Comparison of ENCODE assay signal across 20 cellular contexts in genomic region chr7:30003098-30003497, GRCh38. TPM values are rescaled to one million over a fixed set of nuclear protein-coding genes. Genes with fewer than 3 reads are reported as not detected.
DNase-seq lines count a peak whose midpoint lies in the region; ATAC-seq, FAIRE-seq and TF ChIP-seq lines count a peak whose summit lies in the region.
"Had no signal": no experiment of that assay in that cellular context is flagged by ENCODE, and none has a peak within 500 bp of the region (broad histone marks: within the 10 kb centered on the region; RNA-seq: fewer than 3 reads in every experiment).

No MANE protein-coding gene starts in this region.

- H3K18ac ChIP-seq in trophoblast cell (ENCODE audit: low read length): no peak overlapping the region

- no peak for TF ChIP-seq EP300 in K562 (IDR thresholded peaks at IDR 0.05; ENCODE audit: low read length)

- 5% methylated on average over 6 of the region's 6 CpGs for WGBS in K562 (ENCODE audit: insufficient coverage, low coverage, missing lambda C conversion rate)
- WGBS in trophoblast cell (ENCODE audit: extremely low coverage, insufficient coverage, insufficient read length): no CpG with 5 or more reads among the region's 6 CpGs

- H3K14ac ChIP-seq in trophoblast cell (ENCODE audit: low read length): no peak overlapping the region

- in situ Hi-C loops in K562 (cut with MboI): no loop called here

- no peak overlapping the region for H4K8ac ChIP-seq in trophoblast cell (ENCODE audit: low read depth, low read length)

- no peaks in the 10 kb centered on the region for H3K9me2 ChIP-seq in GM23338 (ENCODE audit: insufficient read depth)

- FAIRE-seq in K562 (lab: Jason Lieb, UNC): no peak
- FAIRE-seq: GM12878, GM19239, H54 had no signal

- TF ChIP-seq RAD21 in K562 (CRISPR knock-in tag; conservative IDR thresholded peaks at IDR 0.05 in 1 of 2, IDR thresholded peaks at IDR 0.05 in 1 of 2): no peak

- peaks cover 3% of the 10 kb centered on the region; the same call in 1 of the 3 replicates for H3K36me3 Mint-ChIP-seq in GM23338 (ENCODE audit: low read depth)
- H3K36me3 Mint-ChIP-seq in activated CD4-positive, alpha-beta memory T cell treated with anti-CD3 and anti-CD28 coated beads for 36 hours: peaks cover 1% of the 10 kb centered on the region
- H3K36me3 Mint-ChIP-seq: CD4-positive, CD25-positive, alpha-beta regulatory T cell had no signal

- H4K12ac ChIP-seq in trophoblast cell (ENCODE audit: low read depth, low read length): no peak overlapping the region

- H3K27ac ChIP-seq in GM23338 (ENCODE audit: low read depth) (no peak overlapping the region), K562 (ENCODE audit: extremely low read depth, low read depth, low read length) (no peak overlapping the region), trophoblast cell (ENCODE audit: low read depth, low read length) (no peak overlapping the region)
- H3K27ac ChIP-seq: GM23248, KMS-11 had no signal

- DNase-seq in GM23338 (ENCODE audit: low spot score): peak; percentile 71
- DNase-seq in K562 (ENCODE audit: extremely low read depth in 1 of 4, low spot score in 3 of 4): no peak
- peak; percentile 38 for DNase-seq in left kidney (ENCODE audit: low read depth, low spot score)
- peak; percentile 71 to 90 for DNase-seq in trophoblast cell
- DNase-seq in UCSD-AML1 (lab: John Stamatoyannopoulos, UW; ENCODE audit: unreplicated experiment): no peak
- no peak for DNase-seq in activated CD4-positive, alpha-beta memory T cell treated with anti-CD3 and anti-CD28 coated beads for 36 hours
- DNase-seq: BE2C; C1 segment of cervical spinal cord; CD4-positive, CD25-positive, alpha-beta regulatory T cell; CD8-positive, alpha-beta memory T cell; COR-L47; DMS 273 treated with DMSO at 0.1 percent for 48 hours; DMS53; GF-D8; GM23248 had no signal

- H2BK5ac ChIP-seq in trophoblast cell (ENCODE audit: low read depth, low read length, poor library complexity): no peak overlapping the region

- no peaks in the 10 kb centered on the region for H3F3A ChIP-seq in GM23338 (replicated peaks; ENCODE audit: low read depth)

- no peaks in the 10 kb centered on the region for H3K79me2 ChIP-seq in GM23338 (replicated peaks; ENCODE audit: insufficient read depth)
- H3K79me2 ChIP-seq in K562 (ENCODE audit: control insufficient read depth, insufficient read depth, low read length): no peaks in the 10 kb centered on the region
- H3K79me2 ChIP-seq in trophoblast cell (ENCODE audit: control insufficient read depth, insufficient read depth, low read length, poor library complexity): no peaks in the 10 kb centered on the region

- no peaks in the 10 kb centered on the region for H3K27me3 Mint-ChIP-seq in GM23338 (ENCODE audit: insufficient read depth, low read depth, poor library complexity)
- peaks cover 29% of the 10 kb centered on the region for H3K27me3 Mint-ChIP-seq in activated CD4-positive, alpha-beta memory T cell treated with anti-CD3 and anti-CD28 coated beads for 36 hours

- no peak overlapping the region for H3K4me3 ChIP-seq in GM23338
- H3K4me3 ChIP-seq in K562: no peak overlapping the region
- no peak overlapping the region for H3K4me3 ChIP-seq in trophoblast cell (ENCODE audit: low read depth, low read length)
- H3K4me3 ChIP-seq: GM12878, GM23248 had no signal

- H3K23ac ChIP-seq in trophoblast cell (ENCODE audit: low read length): no peak overlapping the region

- no peak for TF ChIP-seq POLR2A in K562 (conservative IDR thresholded peaks at IDR 0.05)

- no peak overlapping the region for H4K91ac ChIP-seq in trophoblast cell (ENCODE audit: low read depth, low read length)

- intact Hi-C loops in K562 (cut with micrococcal nuclease): no loop called here
- intact Hi-C loops in activated CD4-positive, alpha-beta memory T cell treated with anti-CD3 and anti-CD28 coated beads for 36 hours (cut with micrococcal nuclease): no loop called here

- no peak overlapping the region for H3K4me3 Mint-ChIP-seq in GM23338
- no peak overlapping the region for H3K4me3 Mint-ChIP-seq in activated CD4-positive, alpha-beta memory T cell treated with anti-CD3 and anti-CD28 coated beads for 36 hours
- H3K4me3 Mint-ChIP-seq: CD4-positive, CD25-positive, alpha-beta regulatory T cell; CD8-positive, alpha-beta memory T cell had no signal

- no TSS peak for BruUV-seq in K562 (replicated peaks; lab: Mats Ljungman, UMichigan)

- H3K9me3 ChIP-seq in K562 (replicated peaks; ENCODE audit: control insufficient read depth, insufficient read depth, low read depth, low read length) (no peaks in the 10 kb centered on the region), trophoblast cell (ENCODE audit: insufficient read depth, low read depth, low read length) (no peaks in the 10 kb centered on the region)
- H3K9me3 ChIP-seq: BE2C had no signal

- TF ChIP-seq CTCF in GM23338 (conservative IDR thresholded peaks at IDR 0.05; ENCODE audit: low read depth in 2 of 2) (no peak), K562 (IDR thresholded peaks at IDR 0.05 in 2 of 3, conservative IDR thresholded peaks at IDR 0.05 in 1 of 3; ENCODE audit: insufficient read depth in 2 of 3, low read depth in 1 of 3, low read length in 3 of 3) (no peak)

- H3K27ac Mint-ChIP-seq in GM23338: no peak overlapping the region
- no peak overlapping the region for H3K27ac Mint-ChIP-seq in activated CD4-positive, alpha-beta memory T cell treated with anti-CD3 and anti-CD28 coated beads for 36 hours
- H3K27ac Mint-ChIP-seq: CD8-positive, alpha-beta memory T cell had no signal

- H3K9ac ChIP-seq in K562 (ENCODE audit: insufficient read depth in 1 of 2, low read depth in 2 of 2, low read length in 2 of 2) (no peak overlapping the region), trophoblast cell (ENCODE audit: low read length) (no peak overlapping the region)
- H3K9ac ChIP-seq: GM23248, KMS-11 had no signal

- H3K79me1 ChIP-seq in trophoblast cell (ENCODE audit: low read length): no peaks in the 10 kb centered on the region

- H2BK120ac ChIP-seq in trophoblast cell (ENCODE audit: insufficient read depth, low read length, poor library complexity): no peak overlapping the region

- H2AFZ ChIP-seq in GM23338 (no peak overlapping the region), K562 (ENCODE audit: low read depth, low read length) (peak overlapping the region; percentile 6; the same call in 1 of the 2 replicates), trophoblast cell (ENCODE audit: insufficient read depth, low read length, poor library complexity) (no peak overlapping the region)
- H2AFZ ChIP-seq: GM23248 had no signal

- H3K4ac ChIP-seq in trophoblast cell (ENCODE audit: low read depth, low read length): no peak overlapping the region

- peaks cover 4% of the 10 kb centered on the region; the same call in 2 of the 3 replicates for H3K9me3 Mint-ChIP-seq in GM23338
- H3K9me3 Mint-ChIP-seq in activated CD4-positive, alpha-beta memory T cell treated with anti-CD3 and anti-CD28 coated beads for 36 hours: no peaks in the 10 kb centered on the region

- H3K36me3 ChIP-seq in GM23338 (ENCODE audit: insufficient read depth): no peaks in the 10 kb centered on the region
- no peaks in the 10 kb centered on the region for H3K36me3 ChIP-seq in K562 (ENCODE audit: control insufficient read depth, insufficient read depth, low read length)
- H3K36me3 ChIP-seq in trophoblast cell (ENCODE audit: control insufficient read depth in 1 of 2, insufficient read depth in 2 of 2, low read length in 2 of 2): no peaks in the 10 kb centered on the region
- H3K36me3 ChIP-seq: BE2C had no signal

- POLR2A ChIA-PET in K562 (lab: Yijun Ruan, JAX): interaction anchor here (1.0 to 1.2 kb wide), 2 partner anchors 10 to 21 kb away, joined by 3 to 4 read pairs; no protein-coding TSS in a partner anchor
- POLR2A ChIA-PET in activated CD4-positive, alpha-beta memory T cell treated with anti-CD3 and anti-CD28 coated beads for 36 hours (lab: Charles Lee): no interaction called here

- no peaks in the 10 kb centered on the region for H3K9me1 ChIP-seq in K562 (ENCODE audit: control insufficient read depth, insufficient read depth, low read length)

- peaks cover 10% of the 10 kb centered on the region for H3K4me1 ChIP-seq in GM23338 (ENCODE audit: insufficient read depth)
- no peaks in the 10 kb centered on the region for H3K4me1 ChIP-seq in K562 (replicated peaks in 1 of 2; ENCODE audit: control insufficient read depth in 2 of 2, insufficient read depth in 2 of 2, low read length in 2 of 2)
- H3K4me1 ChIP-seq in trophoblast cell (ENCODE audit: control insufficient read depth in 1 of 2, insufficient read depth in 2 of 2, low read length in 2 of 2): no peaks in the 10 kb centered on the region
- H3K4me1 ChIP-seq: BE2C had no signal

- ATAC-seq in GM23338: peak; percentile 90
- no peak for ATAC-seq in K562
- no peak for ATAC-seq in HG03354 (IDR thresholded peaks at IDR 0.05; ENCODE audit: poor library complexity, severe bottlenecking, unreplicated experiment)
- ATAC-seq: GM12878 had no signal

- CTCF ChIA-PET in K562 (lab: Yijun Ruan, JAX; ENCODE audit: low intra/inter-chr PET ratio): no interaction called here
- CTCF ChIA-PET in activated CD4-positive, alpha-beta memory T cell treated with anti-CD3 and anti-CD28 coated beads for 36 hours (lab: Charles Lee): no interaction called here

- H3K4me1 Mint-ChIP-seq in GM23338: peaks cover 19% of the 10 kb centered on the region
- no peaks in the 10 kb centered on the region for H3K4me1 Mint-ChIP-seq in activated CD4-positive, alpha-beta memory T cell treated with anti-CD3 and anti-CD28 coated beads for 36 hours (ENCODE audit: low read depth)
- H3K4me1 Mint-ChIP-seq: CD4-positive, CD25-positive, alpha-beta regulatory T cell; CD8-positive, alpha-beta memory T cell had no signal

- H4K20me1 ChIP-seq in GM23338 (replicated peaks; ENCODE audit: insufficient read depth) (no peaks in the 10 kb centered on the region), K562 (replicated peaks; ENCODE audit: control insufficient read depth, insufficient read depth, low read length) (no peaks in the 10 kb centered on the region)

- no peak overlapping the region for H2BK12ac ChIP-seq in trophoblast cell (ENCODE audit: low read length)

- no peak overlapping the region for H2AK5ac ChIP-seq in trophoblast cell (ENCODE audit: low read length)

- H3K4me2 ChIP-seq in GM23338 (no peak overlapping the region), K562 (ENCODE audit: insufficient read depth, low read length) (no peak overlapping the region), trophoblast cell (ENCODE audit: low read length) (peak overlapping the region; percentile 24)
- H3K4me2 ChIP-seq: KMS-11 had no signal

- H3K27me3 ChIP-seq in GM23338 (ENCODE audit: insufficient read depth) (no peaks in the 10 kb centered on the region), K562 (ENCODE audit: control insufficient read depth in 2 of 2, insufficient read depth in 2 of 2, low read length in 2 of 2) (no peaks in the 10 kb centered on the region), trophoblast cell (ENCODE audit: insufficient read depth, low read length) (no peaks in the 10 kb centered on the region)
- H3K27me3 ChIP-seq: BE2C had no signal

RNA-seq across cellular contexts. Expression of gene SCRN1, which starts 13.5 kb away (rescaled TPM):
- total RNA-seq in GM23338 (2014; rRNA removed; shearing (Covaris generic)): 60.5 and 66.7 TPM in 2 replicates
- polyA plus RNA-seq in GM23338 (2016; fragmentation: Nextera tagmentation; extraction: Ambion mirVana) (15.2 and 15.6 TPM in 2 replicates), K562 (2011; rRNA removed) (0.15 and 0.60 TPM in 2 replicates), K562 (2014; fragmentation: Illumina TruSeq; extraction: Trizol) (0.13 and 0.24 TPM in 2 replicates), K562 (2014; fragmentation: Nextera tagmentation; extraction: Ambion mirVana) (under 1 TPM; 0.20 to 0.34 TPM), K562 (2014; rRNA removed) (0.09 and 0.20 TPM in 2 replicates)
- 0.07 and 0.35 TPM in 2 replicates for total RNA-seq in K562 (2011; cell fraction: chromatin; rRNA removed; ENCODE audit: low replicate concordance)
- under 0.01 and 0.13 TPM in 2 replicates for total RNA-seq in K562 (2011; cell fraction: nucleolus; rRNA removed)
- total RNA-seq in K562 (2011; cell fraction: nucleoplasm; rRNA removed): 0.23 and 0.37 TPM in 2 replicates
- total RNA-seq in K562 (2014; rRNA removed) (0.16 and 1.4 TPM in 2 replicates), K562 (2014; rRNA removed; fragmentation: Illumina TruSeq; extraction: Trizol) (0.15 and 0.19 TPM in 2 replicates), K562 (2015; rRNA removed; fragmentation: Illumina TruSeq; extraction: Trizol) (0.18 and 0.34 TPM in 2 replicates), K562 (2021) (0.33 and 0.49 TPM in 2 replicates)
- polyA plus RNA-seq in K562 (2011; cell fraction: cytosol; rRNA removed): 0.10 and 0.24 TPM in 2 replicates
- 0.06 and 0.28 TPM in 2 replicates for polyA plus RNA-seq in K562 (2011; cell fraction: nucleus; rRNA removed)
- polyA plus RNA-seq in K562 (2012): 0.14 and 0.19 TPM in 2 replicates
- 0.18 and 0.51 TPM in 2 replicates for polyA minus RNA-seq in K562 (2011; rRNA and poly(A)+ RNA removed)
- polyA minus RNA-seq in K562 (2011; cell fraction: cytosol; rRNA and poly(A)+ RNA removed): 0.57 and 1.2 TPM in 2 replicates
- polyA minus RNA-seq in K562 (2011; cell fraction: nucleus; rRNA and poly(A)+ RNA removed): 0.11 TPM in 1 of 2 replicates, not detected in the other
- 44.0 and 47.0 TPM in 2 replicates for polyA plus RNA-seq in trophoblast cell (2013)
- 1 to 10 TPM; 1.6 to 2.1 TPM for total RNA-seq in activated CD4-positive, alpha-beta memory T cell treated with anti-CD3 and anti-CD28 coated beads for 36 hours

RNA-seq across cellular contexts. Expression of gene FKBP14, which starts 23.4 kb away (rescaled TPM):
- 11.8 and 21.4 TPM in 2 replicates for total RNA-seq in GM23338 (2014; rRNA removed; shearing (Covaris generic))
- polyA plus RNA-seq in GM23338 (2016; fragmentation: Nextera tagmentation; extraction: Ambion mirVana) (10.4 and 12.9 TPM in 2 replicates), K562 (2011; rRNA removed) (23.1 and 26.9 TPM in 2 replicates), K562 (2014; fragmentation: Illumina TruSeq; extraction: Trizol) (14.9 and 20.5 TPM in 2 replicates), K562 (2014; fragmentation: Nextera tagmentation; extraction: Ambion mirVana) (10 to 100 TPM; 10.3 to 12.4 TPM), K562 (2014; rRNA removed) (14.3 and 15.3 TPM in 2 replicates)
- total RNA-seq in K562 (2011; cell fraction: chromatin; rRNA removed; ENCODE audit: low replicate concordance): 31.4 and 70.2 TPM in 2 replicates
- 21.6 and 22.7 TPM in 2 replicates for total RNA-seq in K562 (2011; cell fraction: nucleolus; rRNA removed)
- 37.8 and 59.8 TPM in 2 replicates for total RNA-seq in K562 (2011; cell fraction: nucleoplasm; rRNA removed)
- total RNA-seq in K562 (2014; rRNA removed) (5.3 and 9.2 TPM in 2 replicates), K562 (2014; rRNA removed; fragmentation: Illumina TruSeq; extraction: Trizol) (27.9 and 33.3 TPM in 2 replicates), K562 (2015; rRNA removed; fragmentation: Illumina TruSeq; extraction: Trizol) (17.6 and 19.1 TPM in 2 replicates), K562 (2021) (13.4 and 15.3 TPM in 2 replicates)
- polyA plus RNA-seq in K562 (2011; cell fraction: cytosol; rRNA removed): 4.3 and 12.2 TPM in 2 replicates
- polyA plus RNA-seq in K562 (2011; cell fraction: nucleus; rRNA removed): 7.8 and 10.1 TPM in 2 replicates
- 10.6 and 12.8 TPM in 2 replicates for polyA plus RNA-seq in K562 (2012)
- 25.1 and 31.6 TPM in 2 replicates for polyA minus RNA-seq in K562 (2011; rRNA and poly(A)+ RNA removed)
- polyA minus RNA-seq in K562 (2011; cell fraction: cytosol; rRNA and poly(A)+ RNA removed): 7.8 and 8.0 TPM in 2 replicates
- 11.0 and 20.3 TPM in 2 replicates for polyA minus RNA-seq in K562 (2011; cell fraction: nucleus; rRNA and poly(A)+ RNA removed)
- polyA plus RNA-seq in trophoblast cell (2013): 41.6 and 44.7 TPM in 2 replicates
- 1 to 10 TPM; 6.3 to 7.9 TPM for total RNA-seq in activated CD4-positive, alpha-beta memory T cell treated with anti-CD3 and anti-CD28 coated beads for 36 hours

RNA-seq across cellular contexts. Expression of gene PLEKHA8, which starts 25.1 kb away (rescaled TPM):
- total RNA-seq in GM23338 (2014; rRNA removed; shearing (Covaris generic)): 36.9 and 44.9 TPM in 2 replicates
- 10.2 and 11.6 TPM in 2 replicates for polyA plus RNA-seq in GM23338 (2016; fragmentation: Nextera tagmentation; extraction: Ambion mirVana)
- total RNA-seq in K562 (2011; cell fraction: chromatin; rRNA removed; ENCODE audit: low replicate concordance): 13.8 and 31.1 TPM in 2 replicates
- total RNA-seq in K562 (2011; cell fraction: nucleolus; rRNA removed): 6.5 and 8.7 TPM in 2 replicates
- total RNA-seq in K562 (2011; cell fraction: nucleoplasm; rRNA removed): 20.2 and 32.7 TPM in 2 replicates
- total RNA-seq in K562 (2014; rRNA removed): 9.5 and 10.0 TPM in 2 replicates
- 14.5 and 16.0 TPM in 2 replicates for total RNA-seq in K562 (2014; rRNA removed; fragmentation: Illumina TruSeq; extraction: Trizol)
- 12.0 and 12.8 TPM in 2 replicates for total RNA-seq in K562 (2015; rRNA removed; fragmentation: Illumina TruSeq; extraction: Trizol)
- total RNA-seq in K562 (2021): 14.6 and 16.3 TPM in 2 replicates
- polyA plus RNA-seq in K562 (2011; rRNA removed): 12.4 and 15.1 TPM in 2 replicates
- 3.1 and 8.1 TPM in 2 replicates for polyA plus RNA-seq in K562 (2011; cell fraction: cytosol; rRNA removed)
- 11.5 and 23.8 TPM in 2 replicates for polyA plus RNA-seq in K562 (2011; cell fraction: nucleus; rRNA removed)
- polyA plus RNA-seq in K562 (2012): 7.7 and 8.1 TPM in 2 replicates
- polyA plus RNA-seq in K562 (2014; fragmentation: Illumina TruSeq; extraction: Trizol): 10.3 and 11.8 TPM in 2 replicates
- 1 to 10 TPM; 3.2 to 3.9 TPM for polyA plus RNA-seq in K562 (2014; fragmentation: Nextera tagmentation; extraction: Ambion mirVana)
- 6.0 and 7.8 TPM in 2 replicates for polyA plus RNA-seq in K562 (2014; rRNA removed)
- 19.2 and 27.7 TPM in 2 replicates for polyA minus RNA-seq in K562 (2011; rRNA and poly(A)+ RNA removed)
- 7.1 and 8.4 TPM in 2 replicates for polyA minus RNA-seq in K562 (2011; cell fraction: cytosol; rRNA and poly(A)+ RNA removed)
- polyA minus RNA-seq in K562 (2011; cell fraction: nucleus; rRNA and poly(A)+ RNA removed): 12.5 and 25.8 TPM in 2 replicates
- polyA plus RNA-seq in trophoblast cell (2013): 18.2 and 18.6 TPM in 2 replicates
- total RNA-seq in activated CD4-positive, alpha-beta memory T cell treated with anti-CD3 and anti-CD28 coated beads for 36 hours: 10 to 100 TPM in 1 of 2 experiments, 1 to 10 TPM in 1; 9.4 to 10.1 TPM

Comparison
In these comparisons a context has a peak if more than half of its experiments do, and no peak if none do; other contexts are left out.
1. DNase-seq: peak in GM23338 (single experiment), left kidney (single experiment) and trophoblast cell (2 of 2); none in K562 (0 of 4), UCSD-AML1 (single experiment) and activated CD4-positive, alpha-beta memory T cell treated with anti-CD3 and anti-CD28 coated beads for 36 hours (single experiment).
2. RNA of gene SCRN1, which starts 13.5 kb away (total RNA-seq): 60.5 to 66.7 TPM in GM23338; 1.6 to 2.1 TPM in activated CD4-positive, alpha-beta memory T cell treated with anti-CD3 and anti-CD28 coated beads for 36 hours and under 0.01 to 1.4 TPM in K562; every median in the first group is over 10 times any median in the second.